ENCODE assay signal across 26 cellular contexts in genomic region chr12:54211920-54212319, GRCh38.
"Had no signal": no experiment of that assay in that cellular context is flagged by ENCODE, and none has a peak within 500 bp of the region (broad histone marks: within the 10 kb centered on the region; RNA-seq: fewer than 3 reads in every experiment).

No MANE protein-coding gene starts in this region.

- H3K9me3 Mint-ChIP-seq: activated CD4-positive, alpha-beta memory T cell treated with anti-CD3 and anti-CD28 coated beads for 36 hours; activated CD4-positive, alpha-beta T cell treated with anti-CD3 and anti-CD28 coated beads, Interleukin-2, amount 10 ng/mL, durations not matched to agents 7 days and 5 days; activated naive CD4-positive, alpha-beta T cell treated with anti-CD3 and anti-CD28 coated beads, Interleukin-2, amount 50 U/mL, for 24 hours; activated T-cell treated with anti-CD3 and anti-CD28 coated beads, Interleukin-2, amount 50 U/mL, for 72 hours; activated T-helper 2 cell treated with anti-CD3 and anti-CD28 coated beads, Interferon-gamma antibody, Interleukin-2, Interleukin-4, amounts not matched to agents 10 μg/mL and 5 μg/mL and 100 μg/mL, durations not matched to agents 14 hours and 24 hours and 36 hours; central memory CD8-positive, alpha-beta T cell; T-helper 2 cell treated with Interferon-gamma antibody and Interleukin-4, amounts not matched to agents 5 μg/mL and 100 μg/mL, for 36 hours had no signal

- H3K4me3 Mint-ChIP-seq: activated CD4-positive, alpha-beta memory T cell treated with anti-CD3 and anti-CD28 coated beads for 36 hours; activated CD4-positive, alpha-beta T cell treated with anti-CD3 and anti-CD28 coated beads, Interleukin-2, amount 10 ng/mL, durations not matched to agents 7 days and 5 days; activated naive CD4-positive, alpha-beta T cell treated with anti-CD3 and anti-CD28 coated beads, Interleukin-2, amount 50 U/mL, for 24 hours; activated T-cell treated with anti-CD3 and anti-CD28 coated beads, Interleukin-2, amount 50 U/mL, for 72 hours; brain; central memory CD8-positive, alpha-beta T cell; T-helper 2 cell treated with Interferon-gamma antibody and Interleukin-4, amounts not matched to agents 5 μg/mL and 100 μg/mL, for 36 hours had no signal

- DNase-seq: activated CD4-positive, alpha-beta memory T cell treated with anti-CD3 and anti-CD28 coated beads for 36 hours; activated CD4-positive, alpha-beta T cell treated with anti-CD3 and anti-CD28 coated beads, Interleukin-2, amount 10 ng/mL, durations not matched to agents 7 days and 5 days; activated CD8-positive, alpha-beta memory T cell treated with anti-CD3 and anti-CD28 coated beads for 24 hours; activated T-cell treated with anti-CD3 and anti-CD28 coated beads, Interleukin-2, amount 50 U/mL, for 72 hours; amygdala; KG1; NCI-H1105; NCI-H1436; NCI-H1694 treated with DMSO at 0.1 percent for 48 hours; NCI-H2029 treated with DMSO at 0.1 percent for 48 hours; NCI-H510A treated with DMSO at 0.1 percent for 48 hours; NCI-H69; NK-92 treated with Interleukin-12 subunit alpha and Interleukin-12 subunit beta, amount 100 ng/mL, for 24 hours; OCI-M1; Right ventricle myocardium superior; SW 1271 had no signal

- H3K4me3 ChIP-seq: Peyer's patch, SJSA1 had no signal

- H3K36me3 ChIP-seq: Peyer's patch, SJSA1 had no signal

- H3K36me3 Mint-ChIP-seq: activated CD4-positive, alpha-beta memory T cell treated with anti-CD3 and anti-CD28 coated beads for 36 hours; activated naive CD4-positive, alpha-beta T cell treated with anti-CD3 and anti-CD28 coated beads, Interleukin-2, amount 50 U/mL, for 24 hours; brain had no signal

- H3K27me3 ChIP-seq: SJSA1 had no signal

- ATAC-seq: activated T-cell treated with anti-CD3 and anti-CD28 coated beads, Interleukin-2, amount 50 U/mL, for 72 hours; SK-N-SH treated with all-trans-retinoic acid at 6 μM for 48 hours had no signal

- FAIRE-seq: astrocyte had no signal

- H3K27ac ChIP-seq: Peyer's patch, RWPE1, SJSA1 had no signal

- H3K9me3 ChIP-seq: Peyer's patch, SJSA1 had no signal

- H3K27ac Mint-ChIP-seq: activated CD4-positive, alpha-beta memory T cell treated with anti-CD3 and anti-CD28 coated beads for 36 hours; activated CD4-positive, alpha-beta T cell treated with anti-CD3 and anti-CD28 coated beads, Interleukin-2, amount 10 ng/mL, durations not matched to agents 7 days and 5 days; activated naive CD4-positive, alpha-beta T cell treated with anti-CD3 and anti-CD28 coated beads, Interleukin-2, amount 50 U/mL, for 24 hours; activated T-cell treated with anti-CD3 and anti-CD28 coated beads, Interleukin-2, amount 50 U/mL, for 72 hours; activated T-helper 2 cell treated with anti-CD3 and anti-CD28 coated beads, Interferon-gamma antibody, Interleukin-2, Interleukin-4, amounts not matched to agents 10 μg/mL and 5 μg/mL and 100 μg/mL, durations not matched to agents 14 hours and 24 hours and 36 hours; T-helper 2 cell treated with Interferon-gamma antibody and Interleukin-4, amounts not matched to agents 5 μg/mL and 100 μg/mL, for 36 hours had no signal
